Comparison of ENCODE assay signal across 17 cellular contexts in the genomic region with DNA sequence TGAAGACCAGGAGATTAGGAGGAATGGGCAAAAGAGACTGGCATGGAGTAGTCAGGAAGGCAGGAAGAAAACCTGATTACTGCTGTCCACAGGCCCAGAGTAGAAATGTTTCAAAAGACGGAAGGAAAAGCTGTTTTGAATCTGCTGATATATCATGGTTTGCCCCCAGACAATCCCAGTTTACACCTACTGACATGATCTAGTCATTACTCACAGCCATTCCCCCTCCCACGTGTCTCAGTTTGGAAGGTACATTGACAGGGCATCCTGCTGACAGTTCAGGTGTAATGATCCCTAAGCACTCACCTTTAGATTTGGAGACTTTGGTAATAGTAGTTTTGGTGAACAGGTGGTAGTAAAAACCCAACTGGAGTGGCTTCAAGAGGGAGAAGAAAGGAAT.
DNase-seq lines count a peak whose midpoint lies in the region; ATAC-seq and TF ChIP-seq lines count a peak whose summit lies in the region.
"Had no signal": no experiment of that assay in that cellular context is flagged by ENCODE, and none has a peak within 500 bp of the region (broad histone marks: within the 10 kb centered on the region; RNA-seq: fewer than 3 reads in every experiment).

No MANE protein-coding gene starts in this region.

- peak; percentile 86 for ATAC-seq in RWPE2 (ENCODE audit: low read depth)
- ATAC-seq: activated CD8-positive, alpha-beta memory T cell treated with anti-CD3 and anti-CD28 coated beads, Interleukin-2, amount 10 ng/mL, durations not matched to agents 7 days and 5 days; left lung; sciatic nerve had no signal

- H3K36me3 ChIP-seq in RWPE2 (ENCODE audit: low read depth) = no peaks in the 10 kb centered on the region
- H3K36me3 ChIP-seq: HAP-1, left lung, transverse colon had no signal

- H3K4me1 ChIP-seq in RWPE2 (ENCODE audit: insufficient read depth, poor library complexity, severe bottlenecking) = peaks cover 10% of the 10 kb centered on the region
- H3K4me1 ChIP-seq: HAP-1, left lung, transverse colon had no signal

- peak; percentile 27 for DNase-seq in activated naive CD4-positive, alpha-beta T cell treated with Interleukin-2 at 50 U/mL for 16 hours
- no peak for DNase-seq in activated naive CD4-positive, alpha-beta T cell treated with anti-CD3 and anti-CD28 coated beads, Interleukin-2, amount 50 U/mL, for 16 hours
- DNase-seq in NCI-H69 (lab: John Stamatoyannopoulos, UW) = peak; percentile 23
- no peak for DNase-seq in RWPE2 (ENCODE audit: low spot score)
- DNase-seq in kidney tubule cell (ENCODE audit: low spot score) = peak; percentile 15
- no peak for DNase-seq in effector CD4-positive, alpha-beta T cell
- no peak for DNase-seq in putamen (ENCODE audit: low spot score)
- DNase-seq: activated CD8-positive, alpha-beta memory T cell treated with anti-CD3 and anti-CD28 coated beads, Interleukin-2, amount 10 ng/mL, durations not matched to agents 7 days and 5 days; left lung; NCI-H1048; NCI-H1694 treated with DMSO at 0.1 percent for 48 hours; NCI-H2171; NCI-H524; transverse colon had no signal

- H3K4me3 ChIP-seq in RWPE2 (ENCODE audit: severe bottlenecking) = no peak overlapping the region
- H3K4me3 ChIP-seq: HAP-1, left lung, SK-N-MC, transverse colon had no signal

- no peak for TF ChIP-seq CTCF in RWPE2 (IDR thresholded peaks at IDR 0.05; ENCODE audit: poor library complexity, severe bottlenecking)

- no peak overlapping the region for H3K27ac ChIP-seq in RWPE2 (ENCODE audit: poor library complexity, severe bottlenecking)
- H3K27ac ChIP-seq: left lung, SK-N-MC, transverse colon had no signal

- no peaks in the 10 kb centered on the region for H3K27me3 ChIP-seq in RWPE2 (ENCODE audit: insufficient read depth, poor library complexity, severe bottlenecking)
- H3K27me3 ChIP-seq: left lung, transverse colon had no signal

- no peaks in the 10 kb centered on the region for H3K9me3 ChIP-seq in RWPE2 (ENCODE audit: severe bottlenecking)
- H3K9me3 ChIP-seq: HAP-1, left lung, transverse colon had no signal

Comparison
In these comparisons a context has a peak if more than half of its experiments do, and no peak if none do; other contexts are left out.
1. DNase-seq: peak in activated naive CD4-positive, alpha-beta T cell treated with Interleukin-2 at 50 U/mL for 16 hours (single experiment), NCI-H69 (single experiment) and kidney tubule cell (single experiment); none in activated naive CD4-positive, alpha-beta T cell treated with anti-CD3 and anti-CD28 coated beads, Interleukin-2, amount 50 U/mL, for 16 hours (single experiment), RWPE2 (single experiment), effector CD4-positive, alpha-beta T cell (single experiment) and putamen (single experiment).